In the genomic region with DNA sequence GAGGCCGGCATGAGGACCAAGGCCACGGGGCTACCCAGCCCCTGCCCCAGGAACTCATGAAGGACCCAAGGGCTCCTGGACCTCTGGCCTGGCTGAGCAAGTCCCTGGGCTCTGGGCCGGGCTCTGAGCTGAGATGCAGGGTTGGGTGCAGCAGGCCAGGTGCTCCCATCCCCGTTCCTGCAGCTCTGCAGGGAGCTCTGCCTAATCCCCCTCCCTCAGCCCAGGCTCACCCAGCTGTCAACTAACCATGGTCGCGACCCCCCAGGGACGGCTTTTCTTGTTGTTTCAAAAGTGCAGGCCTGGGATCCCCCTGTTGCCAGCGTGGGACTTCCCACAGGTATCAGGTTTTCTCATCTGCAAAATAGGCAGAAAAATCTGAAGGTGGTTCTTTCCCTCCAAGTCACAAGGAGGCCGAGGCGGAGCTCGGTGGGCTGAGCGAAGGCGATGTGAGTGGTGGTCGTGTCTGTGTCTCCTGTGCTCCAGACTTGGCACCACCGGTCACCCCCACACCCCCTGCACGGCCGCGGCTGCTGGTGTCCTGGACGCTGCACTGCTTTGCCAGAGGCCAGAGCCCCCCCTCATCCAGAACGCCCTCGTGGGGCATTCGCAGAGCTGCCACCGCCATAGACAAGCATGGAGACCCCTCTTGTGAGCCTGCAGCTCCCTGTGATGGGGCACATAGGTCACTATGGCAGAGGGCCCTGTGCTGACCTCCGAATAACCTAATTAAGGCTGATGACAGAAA, we compare ENCODE assay signal across 25 cellular contexts. TPM values are rescaled to one million over a fixed set of nuclear protein-coding genes. Genes with fewer than 3 reads are reported as not detected.
DNase-seq lines count a peak whose midpoint lies in the region; ATAC-seq, FAIRE-seq and TF ChIP-seq lines count a peak whose summit lies in the region.
"Had no signal": no experiment of that assay in that cellular context is flagged by ENCODE, and none has a peak within 500 bp of the region (broad histone marks: within the 10 kb centered on the region; RNA-seq: fewer than 3 reads in every experiment).

No MANE protein-coding gene starts in this region.

- peaks cover 2% of the 10 kb centered on the region for H3K4me1 Mint-ChIP-seq in glutamatergic neuron (ENCODE audit: low read depth, unreplicated experiment)
- H3K4me1 Mint-ChIP-seq in stimulated activated naive B cell treated with anti-CD40 and anti-IgM and Interleukin-4, amounts not matched to agents 10 μg/mL and 1 μg/mL and 100 μg/mL, for 72 hours = peaks cover 0 to 3% of the 10 kb centered on the region in 2 donors

- intact Hi-C loops in Right ventricle myocardium inferior (cut with DNase I) (no loop called here), cardiac septum (cut with DNase I) (no loop called here)

- no peak overlapping the region for H3K27ac Mint-ChIP-seq in glutamatergic neuron (ENCODE audit: unreplicated experiment)
- no peak overlapping the region for H3K27ac Mint-ChIP-seq in stimulated activated naive B cell treated with anti-CD40 and anti-IgM and Interleukin-4, amounts not matched to agents 10 μg/mL and 1 μg/mL and 100 μg/mL, for 72 hours
- H3K27ac Mint-ChIP-seq: CD4-positive, alpha-beta T cell; GM23338; HFFc6 had no signal

- H3K27me3 Mint-ChIP-seq in glutamatergic neuron (ENCODE audit: unreplicated experiment) = peaks cover 6% of the 10 kb centered on the region
- peaks cover 0 to 13% of the 10 kb centered on the region in 2 donors for H3K27me3 Mint-ChIP-seq in stimulated activated naive B cell treated with anti-CD40 and anti-IgM and Interleukin-4, amounts not matched to agents 10 μg/mL and 1 μg/mL and 100 μg/mL, for 72 hours

- H3K9me3 Mint-ChIP-seq in glutamatergic neuron (ENCODE audit: unreplicated experiment) = peaks cover 3% of the 10 kb centered on the region
- no peaks in the 10 kb centered on the region for H3K9me3 Mint-ChIP-seq in stimulated activated naive B cell treated with anti-CD40 and anti-IgM and Interleukin-4, amounts not matched to agents 10 μg/mL and 1 μg/mL and 100 μg/mL, for 72 hours
- H3K9me3 Mint-ChIP-seq: CD4-positive, alpha-beta T cell had no signal

- no peak for TF ChIP-seq CTCF in D721Med (IDR thresholded peaks at IDR 0.05; ENCODE audit: insufficient read depth, missing control alignments)
- no peak for TF ChIP-seq CTCF in glutamatergic neuron (IDR thresholded peaks at IDR 0.05; ENCODE audit: partially characterized antibody, unreplicated experiment)

- H3K4me3 Mint-ChIP-seq in glutamatergic neuron (ENCODE audit: unreplicated experiment) = no peak overlapping the region
- H3K4me3 Mint-ChIP-seq in stimulated activated naive B cell treated with anti-CD40 and anti-IgM and Interleukin-4, amounts not matched to agents 10 μg/mL and 1 μg/mL and 100 μg/mL, for 72 hours = no peak overlapping the region
- H3K4me3 Mint-ChIP-seq: CD4-positive, alpha-beta T cell; GM23338; HFFc6 had no signal

- DNase-seq in Right ventricle myocardium inferior (ENCODE audit: missing footprints) (peak; percentile 63), cardiac septum (ENCODE audit: low spot score) (no peak), D721Med (ENCODE audit: insufficient read length, low spot score) (peak; percentile 63), glutamatergic neuron (peak; percentile 14)
- DNase-seq in stimulated activated naive B cell treated with anti-CD40 and anti-IgM and Interleukin-4, amounts not matched to agents 10 μg/mL and 1 μg/mL and 100 μg/mL, for 72 hours = peak; percentile 43
- no peak for DNase-seq in stimulated activated CD4-positive, alpha-beta T cell treated with anti-CD3 and anti-CD28 coated beads, Interleukin-15, amount 100 ng/mL, for 24 hours
- DNase-seq: CD4-positive, alpha-beta T cell; EL; GDM1; HFFc6; Kasumi-1; NCI-H1092 treated with DMSO at 0.1 percent for 48 hours; NCI-H1436; NCI-H187; NCI-H2081 treated with DMSO at 0.1 percent for 48 hours; NCI-H446; NCI-H524 treated with DMSO at 0.1 percent for 48 hours; NCI-H774; SHP77 treated with DMSO at 0.1 percent for 48 hours had no signal

- FAIRE-seq in D721Med (lab: Jason Lieb, UNC) = no peak
- FAIRE-seq: GM12878, HepG2 had no signal

- H3K36me3 Mint-ChIP-seq in glutamatergic neuron (ENCODE audit: unreplicated experiment) = no peaks in the 10 kb centered on the region
- H3K36me3 Mint-ChIP-seq in stimulated activated naive B cell treated with anti-CD40 and anti-IgM and Interleukin-4, amounts not matched to agents 10 μg/mL and 1 μg/mL and 100 μg/mL, for 72 hours = no peaks in the 10 kb centered on the region

- no peak for ATAC-seq in Right ventricle myocardium inferior
- ATAC-seq in stimulated activated naive B cell treated with anti-CD40 and anti-IgM and Interleukin-4, amounts not matched to agents 10 μg/mL and 1 μg/mL and 100 μg/mL, for 72 hours (replicated peaks) = peak; percentile 59 to 82
- no peak for ATAC-seq in GM18870 (IDR thresholded peaks at IDR 0.05; ENCODE audit: unreplicated experiment)
- ATAC-seq: GM12878, GM23338, HepG2 had no signal

RNA-seq across cellular contexts. Expression of a gene that starts 22.5 kb away (rescaled TPM):
- not detected for total RNA-seq in Right ventricle myocardium inferior
- not detected for total RNA-seq in cardiac septum
- total RNA-seq in glutamatergic neuron (ENCODE audit: unreplicated experiment) = 13.7 TPM
- total RNA-seq: CD4-positive, alpha-beta T cell; GM12878; HFFc6; HT1080; M059J had no signal

Comparison
In these comparisons a context has a peak if more than half of its experiments do, and no peak if none do; other contexts are left out.
1. DNase-seq: peak in Right ventricle myocardium inferior (single experiment), D721Med (single experiment), glutamatergic neuron (single experiment) and stimulated activated naive B cell treated with anti-CD40 and anti-IgM and Interleukin-4, amounts not matched to agents 10 μg/mL and 1 μg/mL and 100 μg/mL, for 72 hours (single experiment); none in cardiac septum (single experiment) and stimulated activated CD4-positive, alpha-beta T cell treated with anti-CD3 and anti-CD28 coated beads, Interleukin-15, amount 100 ng/mL, for 24 hours (single experiment).
2. ATAC-seq: peak in stimulated activated naive B cell treated with anti-CD40 and anti-IgM and Interleukin-4, amounts not matched to agents 10 μg/mL and 1 μg/mL and 100 μg/mL, for 72 hours (2 of 2); none in Right ventricle myocardium inferior (single experiment) and GM18870 (single experiment).
3. RNA of a gene that starts 22.5 kb away (total RNA-seq): 13.7 TPM in glutamatergic neuron (single experiment); not detected in Right ventricle myocardium inferior (single experiment) and not detected in cardiac septum (single experiment); every median in the first group is over 10 times any median in the second.